1 cellular context compared by ENCODE assay signal in the genomic region with DNA sequence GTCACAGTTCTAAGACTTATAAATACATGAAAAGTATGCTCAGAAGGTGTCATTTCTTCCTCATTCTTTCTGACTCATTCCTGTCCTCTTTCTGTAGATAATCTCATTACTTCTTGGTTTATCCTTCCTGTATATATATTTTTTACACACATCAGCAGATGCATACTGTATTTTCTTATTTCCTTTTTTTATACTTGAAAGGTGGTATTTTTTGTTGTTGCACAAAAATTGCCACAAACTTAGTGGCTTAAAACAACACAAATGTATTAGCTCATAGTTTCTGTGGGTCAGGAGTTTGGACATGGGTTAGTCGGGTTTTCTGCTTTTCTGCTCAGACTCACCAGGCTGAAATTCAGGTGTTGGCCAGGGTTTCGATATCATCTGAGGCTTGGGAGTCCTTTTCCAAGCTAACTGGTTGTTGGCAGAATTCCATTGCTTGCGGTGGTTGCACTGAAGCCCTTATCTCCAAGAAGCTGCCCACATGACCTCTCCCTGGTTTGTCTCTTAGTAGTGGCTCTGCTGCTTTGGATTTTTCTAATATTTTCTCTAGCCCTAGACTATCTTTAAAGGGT.
A peak's percentile ranks its signal among the peaks of the same experiment; 100 is the strongest.
TF ChIP-seq lines count a peak whose summit lies in the region.

No MANE protein-coding gene starts in this region.

TF ChIP-seq in SK-N-SH, 30 proteins besides CTCF, POLR2A, EP300 and RAD21 (continued from another document):
- TF ChIP-seq FOXJ3 (CRISPR knock-in tag; IDR thresholded peaks at IDR 0.05) (no peak), FOSL2 (IDR thresholded peaks at IDR 0.05; ENCODE audit: borderline replicate concordance, low read depth) (no peak), GATA2 (CRISPR knock-in tag; IDR thresholded peaks at IDR 0.05) (peak; percentile 77), USF1 (IDR thresholded peaks at IDR 0.05; ENCODE audit: borderline replicate concordance, low read depth) (no peak), NFIC (IDR thresholded peaks at IDR 0.05; ENCODE audit: borderline replicate concordance) (0 out of 2 replicates have a peak, but pooled peaks have one; percentile 7), EZH2phosphoT487 (IDR thresholded peaks at IDR 0.05; ENCODE audit: borderline replicate concordance, low read depth) (no peak), MXI1 (IDR thresholded peaks at IDR 0.05; ENCODE audit: low read depth, low read length) (no peak), JUND (IDR thresholded peaks at IDR 0.05) (no peak), FOXM1 (IDR thresholded peaks at IDR 0.05; ENCODE audit: low read depth) (no peak)
